15 cellular contexts compared by ENCODE assay signal in the genomic region with DNA sequence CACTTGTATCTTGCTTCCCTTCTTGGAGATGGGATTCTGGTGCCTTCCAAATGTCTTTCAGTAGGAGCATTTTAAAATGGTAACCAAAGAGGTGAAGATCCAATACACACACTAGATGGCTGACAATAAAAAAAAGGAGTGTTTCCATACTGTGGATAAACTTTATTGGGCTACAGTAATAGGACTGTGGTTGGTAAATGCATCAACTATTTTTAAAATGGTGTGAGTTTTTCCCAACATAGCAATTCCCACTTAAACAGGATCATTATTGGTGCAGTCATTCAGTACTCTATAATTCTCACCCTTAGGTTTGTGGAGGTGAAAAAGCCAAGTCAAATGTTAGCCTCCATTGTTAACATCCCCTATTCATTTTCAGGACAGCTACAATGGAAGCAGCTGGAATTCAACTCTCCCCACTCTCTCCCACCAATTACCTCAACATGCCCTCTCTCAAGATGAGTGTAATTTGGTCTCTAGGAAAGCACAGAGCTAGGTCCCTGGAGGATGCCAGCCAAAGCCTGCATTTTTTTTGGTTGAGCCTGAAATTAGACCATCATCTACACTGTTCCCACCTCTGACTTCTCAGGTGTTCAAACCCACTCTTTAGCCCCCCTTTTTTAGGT.
DNase-seq lines count a peak whose midpoint lies in the region; ATAC-seq and TF ChIP-seq lines count a peak whose summit lies in the region.
"Had no signal": no experiment of that assay in that cellular context is flagged by ENCODE, and none has a peak within 500 bp of the region (broad histone marks: within the 10 kb centered on the region; RNA-seq: fewer than 3 reads in every experiment).

No MANE protein-coding gene starts in this region.

- H3K4me1 Mint-ChIP-seq in H9 (peaks cover 56 to 63% of the 10 kb centered on the region in 2 experiments), WTC11 (peaks cover 76% of the 10 kb centered on the region)
- H3K4me1 Mint-ChIP-seq in activated CD8-positive, alpha-beta T cell treated with anti-CD3 and anti-CD28 coated beads for 36 hours (ENCODE audit: low read depth), result no peaks in the 10 kb centered on the region

- ATAC-seq in WTC11, result peak; percentile 96
- ATAC-seq in GM21367 (IDR thresholded peaks at IDR 0.05; ENCODE audit: unreplicated experiment), result no peak
- no peak for ATAC-seq in HG02970 (IDR thresholded peaks at IDR 0.05; ENCODE audit: low FRiP score, unreplicated experiment)
- no peak for ATAC-seq in activated CD8-positive, alpha-beta T cell treated with anti-CD3 and anti-CD28 coated beads for 36 hours
- ATAC-seq: left lobe of liver, natural killer cell had no signal

- H3K9me3 ChIP-seq in H9 (ENCODE audit: control insufficient read depth, low read depth, low read length) (no peaks in the 10 kb centered on the region), neuronal stem cell (replicated peaks in 1 of 2; ENCODE audit: control insufficient read depth in 2 of 2, insufficient read depth in 1 of 2, low read depth in 1 of 2, low read length in 2 of 2) (no peaks in the 10 kb centered on the region)
- H3K9me3 ChIP-seq: ascending aorta, esophagus muscularis mucosa, SJCRH30, transverse colon had no signal

- intact Hi-C loops in activated CD8-positive, alpha-beta T cell treated with anti-CD3 and anti-CD28 coated beads for 36 hours (cut with micrococcal nuclease), result no loop called here

- H3K27me3 Mint-ChIP-seq in H9 (ENCODE audit: low read depth), result no peaks in the 10 kb centered on the region
- H3K27me3 Mint-ChIP-seq in WTC11 (ENCODE audit: low read depth), result no peaks in the 10 kb centered on the region
- H3K27me3 Mint-ChIP-seq in activated CD8-positive, alpha-beta T cell treated with anti-CD3 and anti-CD28 coated beads for 36 hours, result peaks cover 3% of the 10 kb centered on the region

- H2BK5ac ChIP-seq in H9 (ENCODE audit: insufficient read length, low read length) (no peak overlapping the region), neuronal stem cell (ENCODE audit: low read length) (no peak overlapping the region)

- no peak overlapping the region for H3K14ac ChIP-seq in H9 (ENCODE audit: insufficient read depth, low read length)
- no peak overlapping the region for H3K14ac ChIP-seq in neuronal stem cell (ENCODE audit: low read length)

- H3T11ph ChIP-seq in H9 (ENCODE audit: low read length), result no peak overlapping the region

- H3K27me3 ChIP-seq in H9 (ENCODE audit: insufficient read depth, low read length) (no peaks in the 10 kb centered on the region), neuronal stem cell (ENCODE audit: control insufficient read depth in 3 of 3, insufficient read depth in 3 of 3, low read depth in 1 of 3, low read length in 3 of 3) (peaks cover 0 to 6% (median 0%) of the 10 kb centered on the region in 3 experiments)
- H3K27me3 ChIP-seq: ascending aorta, esophagus muscularis mucosa, SJCRH30, transverse colon had no signal

- no peak overlapping the region for H3K4me3 ChIP-seq in neuronal stem cell (ENCODE audit: low read length in 2 of 2)
- H3K4me3 ChIP-seq: ascending aorta, esophagus muscularis mucosa, SJCRH30, transverse colon had no signal

- H3K4ac ChIP-seq in H9 (ENCODE audit: low read depth, low read length) (no peak overlapping the region), neuronal stem cell (ENCODE audit: low read length) (no peak overlapping the region)

- H3K23me2 ChIP-seq in H9 (ENCODE audit: insufficient read length, low read depth, low read length, poor library complexity, severe bottlenecking), result no peaks in the 10 kb centered on the region

- H4K8ac ChIP-seq in H9 (replicated peaks; ENCODE audit: insufficient read length, low read depth, low read length) (no peak overlapping the region), neuronal stem cell (ENCODE audit: low read depth, low read length) (no peak overlapping the region)

- peaks cover 0 to 3% (median 0%) of the 10 kb centered on the region in 3 experiments; a peak in 1 of 7 replicates for H3K36me3 Mint-ChIP-seq in H9 (ENCODE audit: insufficient read depth in 1 of 3, low read depth in 3 of 3)
- H3K36me3 Mint-ChIP-seq in WTC11, result no peaks in the 10 kb centered on the region
- no peaks in the 10 kb centered on the region for H3K36me3 Mint-ChIP-seq in activated CD8-positive, alpha-beta T cell treated with anti-CD3 and anti-CD28 coated beads for 36 hours (ENCODE audit: low read depth)
- H3K36me3 Mint-ChIP-seq: natural killer cell had no signal

- DNase-seq in H9 (no peak), NCI-H146 (lab: John Stamatoyannopoulos, UW) (peak; percentile 55), WTC11 (ENCODE audit: low spot score) (no peak), neuronal stem cell (ENCODE audit: low spot score) (peak; percentile 52), GM13977 (ENCODE audit: low spot score) (no peak)
- no peak for DNase-seq in activated CD8-positive, alpha-beta T cell treated with anti-CD3 and anti-CD28 coated beads for 36 hours
- DNase-seq: MV-4-11, natural killer cell, transverse colon had no signal

- no peak overlapping the region for H3K18ac ChIP-seq in H9 (ENCODE audit: insufficient read length, low read depth, low read length)
- no peak overlapping the region for H3K18ac ChIP-seq in neuronal stem cell (ENCODE audit: low read length)

- H2AFZ ChIP-seq in H9 (ENCODE audit: low read length) (no peak overlapping the region), neuronal stem cell (ENCODE audit: low read length) (no peak overlapping the region)

- H2BK120ac ChIP-seq in H9 (ENCODE audit: low read depth, low read length, poor library complexity, severe bottlenecking) (no peak overlapping the region), neuronal stem cell (ENCODE audit: low read depth, low read length) (no peak overlapping the region)

- H2BK15ac ChIP-seq in H9 (ENCODE audit: low read depth, low read length), result no peak overlapping the region
- no peak overlapping the region for H2BK15ac ChIP-seq in neuronal stem cell (ENCODE audit: low read length)

- H3K36me3 ChIP-seq in neuronal stem cell (replicated peaks in 1 of 2; ENCODE audit: control insufficient read depth in 2 of 2, insufficient read depth in 2 of 2, low read length in 2 of 2), result no peaks in the 10 kb centered on the region
- H3K36me3 ChIP-seq: ascending aorta, esophagus muscularis mucosa, SJCRH30, transverse colon had no signal

- POLR2A ChIA-PET in WTC11 (lab: Charles Lee), result no interaction called here
- POLR2A ChIA-PET in activated CD8-positive, alpha-beta T cell treated with anti-CD3 and anti-CD28 coated beads for 36 hours (lab: Charles Lee), result interaction anchor here (0.6 kb wide), 1 partner anchor 207 kb away, joined by 3 read pairs; no protein-coding TSS in a partner anchor

- H3K79me1 ChIP-seq in H9 (ENCODE audit: insufficient read depth, low read depth, low read length, poor library complexity, severe bottlenecking) (no peaks in the 10 kb centered on the region), neuronal stem cell (ENCODE audit: low read depth, low read length) (no peaks in the 10 kb centered on the region)

- in situ Hi-C loops in GM13977 (cut with MboI; ENCODE audit: low pct_unique_long_range_greater_than_20kb, low sequenced_read_pairs, unreplicated experiment), result loop anchor here (10.0 to 25.0 kb wide), 2 partner anchors 70 to 1052 kb away; partner anchors contain the start of gene POLI

- H3K23ac ChIP-seq in H9 (ENCODE audit: insufficient read length, low read depth, low read length), result no peak overlapping the region
- no peak overlapping the region for H3K23ac ChIP-seq in neuronal stem cell (ENCODE audit: low read depth, low read length, poor library complexity)

- peaks cover 4% of the 10 kb centered on the region; the same call in 1 of the 2 replicates for H3K4me1 ChIP-seq in H9 (ENCODE audit: insufficient read depth, low read length)
- H3K4me1 ChIP-seq in neuronal stem cell (ENCODE audit: control insufficient read depth in 2 of 2, insufficient read depth in 1 of 2, low read depth in 1 of 2, low read length in 2 of 2), result peaks cover 14 to 23% of the 10 kb centered on the region in 2 donors

- H2BK12ac ChIP-seq in H9 (ENCODE audit: insufficient read length, low read depth, low read length) (no peak overlapping the region), neuronal stem cell (ENCODE audit: low read length) (no peak overlapping the region)

- H3K9me3 Mint-ChIP-seq in H9 (no peaks in the 10 kb centered on the region), WTC11 (no peaks in the 10 kb centered on the region)
- no peaks in the 10 kb centered on the region for H3K9me3 Mint-ChIP-seq in activated CD8-positive, alpha-beta T cell treated with anti-CD3 and anti-CD28 coated beads for 36 hours
- H3K9me3 Mint-ChIP-seq: natural killer cell had no signal

- no peak overlapping the region for H3K27ac ChIP-seq in H9 (ENCODE audit: insufficient read length, low read depth, low read length)
- H3K27ac ChIP-seq in neuronal stem cell (replicated peaks; ENCODE audit: low read length), result peak overlapping the region; percentile 89
- H3K27ac ChIP-seq: ascending aorta, esophagus muscularis mucosa, SJCRH30, transverse colon had no signal

- H3K56ac ChIP-seq in H9 (ENCODE audit: insufficient read length, low read depth, low read length), result no peak overlapping the region

- peaks cover 1% of the 10 kb centered on the region; the same call in 1 of the 2 replicates for H3K79me2 ChIP-seq in H9 (ENCODE audit: insufficient read depth, low read length)

- CTCF ChIA-PET in WTC11 (lab: Charles Lee), result interaction anchor here (1.0 kb wide), 1 partner anchor 80 kb away, joined by 4 read pairs; no protein-coding TSS in a partner anchor
- CTCF ChIA-PET in activated CD8-positive, alpha-beta T cell treated with anti-CD3 and anti-CD28 coated beads for 36 hours (lab: Charles Lee), result no interaction called here

- H3K9ac ChIP-seq in H9 (ENCODE audit: extremely low read depth, insufficient read length, low read length), result no peak overlapping the region
- no peak overlapping the region for H3K9ac ChIP-seq in neuronal stem cell (ENCODE audit: low read depth, low read length, poor library complexity)

- H2AK5ac ChIP-seq in H9 (ENCODE audit: insufficient read length, low read length), result no peak overlapping the region
- no peak overlapping the region for H2AK5ac ChIP-seq in neuronal stem cell (ENCODE audit: low read depth, low read length)

- H3K4me2 ChIP-seq in H9 (ENCODE audit: insufficient read depth, insufficient read length, low read length) (no peak overlapping the region), neuronal stem cell (ENCODE audit: insufficient read depth, low read length, poor library complexity, severe bottlenecking) (no peak overlapping the region)

- H4K91ac ChIP-seq in H9 (ENCODE audit: insufficient read length, low read depth, low read length) (no peak overlapping the region), neuronal stem cell (ENCODE audit: low read depth, low read length, poor library complexity) (no peak overlapping the region)

- no peak overlapping the region for H3K4me3 Mint-ChIP-seq in H9
- no peak overlapping the region for H3K4me3 Mint-ChIP-seq in WTC11
- H3K4me3 Mint-ChIP-seq in activated CD8-positive, alpha-beta T cell treated with anti-CD3 and anti-CD28 coated beads for 36 hours, result no peak overlapping the region
- H3K4me3 Mint-ChIP-seq: natural killer cell had no signal

- H3K27ac Mint-ChIP-seq in H9 (peak overlapping the region; percentile 34 to 92 (median 53); a peak in 5 of 7 replicates), WTC11 (peak overlapping the region; percentile 91)
- no peak overlapping the region for H3K27ac Mint-ChIP-seq in activated CD8-positive, alpha-beta T cell treated with anti-CD3 and anti-CD28 coated beads for 36 hours
- H3K27ac Mint-ChIP-seq: natural killer cell had no signal

- no peak overlapping the region for H2BK20ac ChIP-seq in H9 (ENCODE audit: low read depth, low read length, poor library complexity, severe bottlenecking)

- no peak overlapping the region for H4K5ac ChIP-seq in H9 (ENCODE audit: insufficient read length, low read depth, low read length)

- no peaks in the 10 kb centered on the region for H4K20me1 ChIP-seq in H9 (ENCODE audit: control insufficient read depth, insufficient read depth, insufficient read length)

- TF ChIP-seq CTCF in H9 (conservative IDR thresholded peaks at IDR 0.05), result no peak
- no peak for TF ChIP-seq CTCF in WTC11 (IDR thresholded peaks at IDR 0.05)
- no peak for TF ChIP-seq CTCF in GM13977 (IDR thresholded peaks at IDR 0.05; ENCODE audit: extremely low read depth, insufficient read depth, missing control alignments)
- no peak for TF ChIP-seq CTCF in activated CD8-positive, alpha-beta T cell treated with anti-CD3 and anti-CD28 coated beads for 36 hours (IDR thresholded peaks at IDR 0.05)

Comparison
In these comparisons a context has a peak if more than half of its experiments do, and no peak if none do; other contexts are left out.
1. DNase-seq: peak in NCI-H146 (single experiment) and neuronal stem cell (single experiment); none in H9 (single experiment), WTC11 (single experiment), GM13977 (single experiment) and activated CD8-positive, alpha-beta T cell treated with anti-CD3 and anti-CD28 coated beads for 36 hours (single experiment).